19 cellular contexts compared by ENCODE assay signal in the genomic region with DNA sequence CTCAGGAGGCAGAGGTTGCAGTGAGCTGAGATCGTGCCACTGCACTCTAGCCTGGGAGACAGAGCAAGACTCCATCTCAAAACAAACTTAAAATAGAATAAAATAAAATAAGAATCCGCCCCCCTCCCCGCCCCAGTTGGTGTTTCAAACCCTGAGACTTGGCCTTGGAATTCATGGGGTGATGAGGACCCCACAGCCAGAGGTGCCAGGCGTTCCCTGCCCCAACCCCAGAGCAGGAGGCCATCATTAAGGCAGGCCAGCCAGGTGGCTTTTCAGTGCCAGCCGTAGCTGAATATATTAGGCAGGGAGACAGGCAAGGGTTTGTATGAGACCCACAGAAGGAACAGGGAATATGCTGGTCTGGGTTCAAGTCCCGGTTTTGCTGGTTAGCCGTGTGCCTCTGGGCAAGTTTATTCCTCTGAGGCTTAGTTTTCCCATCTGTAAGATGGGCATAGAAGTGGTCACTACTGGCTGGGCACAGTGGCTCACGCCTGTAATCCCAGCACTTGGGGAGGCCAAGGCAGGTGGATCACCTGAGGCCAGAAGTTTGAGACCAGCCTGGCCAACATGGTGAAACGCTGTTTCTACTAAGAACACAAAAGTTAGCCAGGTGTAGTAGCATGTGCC. TPM values are rescaled to one million over a fixed set of nuclear protein-coding genes. Genes with fewer than 3 reads are reported as not detected.
A peak's percentile ranks its signal among the peaks of the same experiment; 100 is the strongest.
DNase-seq lines count a peak whose midpoint lies in the region; ATAC-seq and TF ChIP-seq lines count a peak whose summit lies in the region.
"Had no signal": no experiment of that assay in that cellular context is flagged by ENCODE, and none has a peak within 500 bp of the region (broad histone marks: within the 10 kb centered on the region; RNA-seq: fewer than 3 reads in every experiment).

No MANE protein-coding gene starts in this region.

- H3K4me1 ChIP-seq in right atrium auricular region: peaks cover 0 to 27% of the 10 kb centered on the region in 2 donors
- H3K4me1 ChIP-seq in prostate gland (replicated peaks): peaks cover 3% of the 10 kb centered on the region
- H3K4me1 ChIP-seq: BE2C, Caco-2 had no signal

- TF ChIP-seq POLR2A in prostate gland (IDR thresholded peaks at IDR 0.05): no peak

- no peak for ATAC-seq in HG02970 (IDR thresholded peaks at IDR 0.05; ENCODE audit: low FRiP score, unreplicated experiment)
- ATAC-seq: A549, HCT116 had no signal

- H3K27me3 ChIP-seq in right atrium auricular region: no peaks in the 10 kb centered on the region
- no peaks in the 10 kb centered on the region for H3K27me3 ChIP-seq in H7 (ENCODE audit: control insufficient read depth, insufficient read depth, low read length)
- H3K27me3 ChIP-seq in dorsolateral prefrontal cortex: no peaks in the 10 kb centered on the region
- H3K27me3 ChIP-seq in prostate gland (replicated peaks; ENCODE audit: insufficient read depth): no peaks in the 10 kb centered on the region

- WGBS in prostate gland: 81% methylated on average over 9 of the region's 9 CpGs

- H3K9me3 ChIP-seq in right atrium auricular region: no peaks in the 10 kb centered on the region
- no peaks in the 10 kb centered on the region for H3K9me3 ChIP-seq in prostate gland
- H3K9me3 ChIP-seq: A549, BE2C, Caco-2 had no signal

- intact Hi-C loops in cardiac septum (cut with DNase I): no loop called here
- intact Hi-C loops in dorsolateral prefrontal cortex (cut with DNase I): no loop called here
- intact Hi-C loops in prostate gland (cut with DNase I): no loop called here

- TF ChIP-seq CTCF in right atrium auricular region (IDR thresholded peaks at IDR 0.05): no peak
- TF ChIP-seq CTCF in dorsolateral prefrontal cortex (IDR thresholded peaks at IDR 0.05 in 54 of 56, conservative IDR thresholded peaks at IDR 0.05 in 2 of 56; ENCODE audit: low read depth in 1 of 56, partially characterized antibody in 56 of 56): no peak
- no peak for TF ChIP-seq CTCF in prostate gland (IDR thresholded peaks at IDR 0.05)

- no peak overlapping the region for H3K4me3 ChIP-seq in right atrium auricular region
- H3K4me3 ChIP-seq in H7 (ENCODE audit: insufficient read depth, low read depth, low read length): no peak overlapping the region
- no peak overlapping the region for H3K4me3 ChIP-seq in dorsolateral prefrontal cortex
- no peak overlapping the region for H3K4me3 ChIP-seq in prostate gland
- H3K4me3 ChIP-seq: A549, GM23248 had no signal

- no peak for DNase-seq in right atrium auricular region (ENCODE audit: low spot score)
- DNase-seq in cardiac septum (ENCODE audit: low spot score): no peak
- peak; percentile 5 for DNase-seq in H7
- DNase-seq in dorsolateral prefrontal cortex: no peak
- DNase-seq in prostate gland (ENCODE audit: low spot score): no peak
- DNase-seq in COLO668 (lab: John Stamatoyannopoulos, UW; ENCODE audit: unreplicated experiment): no peak
- DNase-seq: 8988T; ACHN; AML-193; BE2C; Caco-2; CD4-positive, alpha-beta memory T cell; DMS153; DND-41; GM23248; H9 had no signal

- no peaks in the 10 kb centered on the region for H3K36me3 ChIP-seq in right atrium auricular region
- H3K36me3 ChIP-seq in H7 (replicated peaks; ENCODE audit: control insufficient read depth, insufficient read depth, low read length): peaks cover 1% of the 10 kb centered on the region; the same call in 1 of the 2 replicates
- H3K36me3 ChIP-seq in prostate gland: no peaks in the 10 kb centered on the region
- H3K36me3 ChIP-seq: BE2C had no signal

- peak overlapping the region; percentile 73 to 90 for H3K27ac ChIP-seq in right atrium auricular region
- peak overlapping the region in 46 of 59 donors; percentile 1 to 99 (median 72) for H3K27ac ChIP-seq in dorsolateral prefrontal cortex
- no peak overlapping the region for H3K27ac ChIP-seq in prostate gland
- H3K27ac ChIP-seq: A549, GM23248 had no signal

RNA-seq across cellular contexts. Expression of a gene that starts 12.3 kb away (rescaled TPM):
- total RNA-seq in right atrium auricular region (1 to 10 TPM; 2.5 to 7.2 TPM), cardiac septum (4.9 TPM), dorsolateral prefrontal cortex (10 to 100 TPM in 11 of 120 experiments, 1 to 10 TPM in 109; 1.0 to 16.3 (median 6.0) TPM), prostate gland (10 to 100 TPM; 14.8 to 22.6 TPM)
- 6.1 and 13.9 TPM in 2 replicates for total RNA-seq in H7 (2014; rRNA removed; shearing (Covaris generic))
- total RNA-seq: GM23248 had no signal

RNA-seq across cellular contexts. Expression of a gene that starts 23.5 kb away (rescaled TPM):
- total RNA-seq in right atrium auricular region (100 to 1,000 TPM in 1 of 2 donors, 10 to 100 TPM in 1; 57.3 to 119 TPM), cardiac septum (58.7 TPM), dorsolateral prefrontal cortex (100 to 1,000 TPM in 117 of 120 experiments, 10 to 100 TPM in 3; 65.9 to 457 (median 199) TPM), prostate gland (10 to 100 TPM in 1 of 2 donors, 1 to 10 TPM in 1; 9.7 to 10.6 TPM)
- total RNA-seq in H7 (2014; rRNA removed; shearing (Covaris generic)): 8.1 and 8.9 TPM in 2 replicates

RNA-seq across cellular contexts. Expression of a gene that starts 53.7 kb away (rescaled TPM):
- total RNA-seq in right atrium auricular region (10 to 100 TPM; 29.6 to 37.7 TPM), cardiac septum (38.3 TPM), dorsolateral prefrontal cortex (10 to 100 TPM; 38.8 to 93.6 (median 54.7) TPM), prostate gland (100 to 1,000 TPM in 1 of 2 donors, 10 to 100 TPM in 1; 32.2 to 120 TPM)
- 110 and 138 TPM in 2 replicates for total RNA-seq in H7 (2014; rRNA removed; shearing (Covaris generic))

Comparison
In these comparisons a context has a peak if more than half of its experiments do, and no peak if none do; other contexts are left out.
1. H3K27ac ChIP-seq: peak in right atrium auricular region (2 of 2) and dorsolateral prefrontal cortex (46 of 59); none in prostate gland (0 of 2).